Comparison of ENCODE assay signal across 8 cellular contexts in the genomic region with DNA sequence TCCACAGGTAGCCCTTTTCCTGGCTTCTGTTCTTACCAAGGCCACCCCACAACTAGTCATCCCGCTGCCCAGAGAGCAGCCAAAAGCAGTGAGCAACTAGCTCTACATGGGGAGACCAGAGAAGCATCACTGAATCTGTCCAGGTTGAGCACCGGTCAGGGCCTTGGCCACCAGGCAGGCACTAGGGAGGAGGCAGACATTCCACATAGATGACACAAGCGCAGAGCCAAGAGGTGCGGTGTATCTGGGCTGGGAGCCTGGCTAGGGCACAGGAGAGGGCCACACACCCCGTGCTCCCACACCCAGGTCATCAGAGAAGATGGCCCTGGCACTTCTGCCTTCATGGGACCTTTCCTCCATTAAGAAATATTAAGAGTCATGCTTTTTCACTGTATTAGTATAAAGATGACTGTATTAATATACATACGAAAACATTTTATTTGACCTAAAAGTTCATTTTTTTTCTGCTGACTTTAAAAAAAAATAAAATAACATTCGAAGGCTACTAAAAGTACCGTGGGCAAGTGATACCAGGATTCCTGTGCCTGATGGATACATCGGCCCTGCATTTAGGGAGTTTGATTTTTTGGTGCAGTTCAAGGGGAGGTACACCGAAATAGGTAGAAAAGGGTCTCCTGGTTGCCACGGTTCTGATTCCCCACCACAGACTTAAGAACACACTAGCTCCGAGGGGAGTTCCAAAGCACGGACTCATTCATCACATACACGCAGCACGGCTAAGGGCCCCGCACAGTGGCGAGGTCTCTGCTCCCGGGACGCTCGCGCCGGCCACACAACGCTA. TPM values are rescaled to one million over a fixed set of nuclear protein-coding genes. Genes with fewer than 3 reads are reported as not detected.
DNase-seq lines count a peak whose midpoint lies in the region; ATAC-seq, FAIRE-seq and TF ChIP-seq lines count a peak whose summit lies in the region.

No MANE protein-coding gene starts in this region.

- H3K9me3 ChIP-seq in small intestine (ENCODE audit: control insufficient read depth, low read depth), result no peaks in the 10 kb centered on the region

- H3K4me3 ChIP-seq in GM06990 (replicated peaks; ENCODE audit: low read depth, low read length), result peak overlapping the region; percentile 90
- H3K4me3 ChIP-seq in iPS-11a (ENCODE audit: low read depth, low read length), result peak overlapping the region; percentile 91
- peak overlapping the region; percentile 81 to 92 for H3K4me3 ChIP-seq in small intestine (ENCODE audit: low read depth in 1 of 2, low read length in 2 of 2)

- no peaks in the 10 kb centered on the region for H3K27me3 Mint-ChIP-seq in activated naive CD8-positive, alpha-beta T cell

- H3K36me3 Mint-ChIP-seq in activated naive CD8-positive, alpha-beta T cell, result no peaks in the 10 kb centered on the region

- no peak for TF ChIP-seq CTCF in GM06990 (IDR thresholded peaks at IDR 0.05; ENCODE audit: insufficient read depth, low read length, poor library complexity, severe bottlenecking)

- H3K4me1 ChIP-seq in small intestine (ENCODE audit: control insufficient read depth in 2 of 2, insufficient read depth in 1 of 2, low read depth in 1 of 2, low read length in 1 of 2), result peaks cover 10 to 13% of the 10 kb centered on the region in 2 donors

- DNase-seq in GM06990 (ENCODE audit: extremely low read depth, insufficient read length) (no peak), HTR-8/SVneo (ENCODE audit: insufficient read length, low spot score) (peak; percentile 73), small intestine (peak; percentile 89), NCI-H1417 treated with DMSO at 0.1 percent for 48 hours (lab: John Stamatoyannopoulos, UW) (no peak)

- FAIRE-seq in HTR-8/SVneo (lab: Jason Lieb, UNC) (peak; percentile 4), small intestine (lab: Jason Lieb, UNC) (no peak)

- no peaks in the 10 kb centered on the region for H3K36me3 ChIP-seq in GM06990 (ENCODE audit: control insufficient read depth, insufficient read depth, low read length)
- H3K36me3 ChIP-seq in small intestine (ENCODE audit: control insufficient read depth in 2 of 2, insufficient read depth in 2 of 2, low read length in 2 of 2), result no peaks in the 10 kb centered on the region

- peak overlapping the region; percentile 94 to 96 for H3K27ac ChIP-seq in small intestine (ENCODE audit: low read depth in 1 of 2, low read length in 1 of 2)

- peaks cover 63% of the 10 kb centered on the region for H3K4me1 Mint-ChIP-seq in activated naive CD8-positive, alpha-beta T cell (ENCODE audit: low read depth)

- ATAC-seq in HG03039 (IDR thresholded peaks at IDR 0.05; ENCODE audit: unreplicated experiment) (no peak), GM18909 (IDR thresholded peaks at IDR 0.05; ENCODE audit: poor library complexity, unreplicated experiment) (no peak)

- no peaks in the 10 kb centered on the region for H3K9me3 Mint-ChIP-seq in activated naive CD8-positive, alpha-beta T cell (ENCODE audit: low read depth)

- H3K27me3 ChIP-seq in GM06990 (replicated peaks; ENCODE audit: control insufficient read depth, insufficient read depth, low read length) (no peaks in the 10 kb centered on the region), small intestine (ENCODE audit: control insufficient read depth in 2 of 2, insufficient read depth in 2 of 2, low read length in 2 of 2) (no peaks in the 10 kb centered on the region)

- peak overlapping the region; percentile 84 for H3K27ac Mint-ChIP-seq in activated naive CD8-positive, alpha-beta T cell

- WGBS in small intestine, 3 donors, result 8 to 18% (median 11%) methylated on average over 23 of the region's 23 CpGs

- H3K4me3 Mint-ChIP-seq in activated naive CD8-positive, alpha-beta T cell, result peak overlapping the region; percentile 90

RNA-seq across cellular contexts. Expression of gene DGCR2, which starts 1.2 kb away (rescaled TPM):
- 10 to 100 TPM; 14.8 to 52.9 (median 15.1) TPM for polyA plus RNA-seq in small intestine

RNA-seq across cellular contexts. Expression of gene TSSK2, which starts 10.1 kb away (rescaled TPM):
- polyA plus RNA-seq in small intestine, result under 1 TPM in 1 of 3 donors, not detected in 2; 0.04 TPM

RNA-seq across cellular contexts. Expression of gene ESS2, which starts 23.4 kb away (rescaled TPM):
- 10 to 100 TPM; 11.2 to 13.5 (median 11.7) TPM for polyA plus RNA-seq in small intestine

RNA-seq across cellular contexts. Expression of gene GSC2, which starts 29.1 kb away (rescaled TPM):
- not detected for polyA plus RNA-seq in small intestine

RNA-seq across cellular contexts. Expression of gene SLC25A1, which starts 57.5 kb away (rescaled TPM):
- polyA plus RNA-seq in small intestine, result 100 to 1,000 TPM; 116 to 227 (median 127) TPM

Comparison
In these comparisons a context has a peak if more than half of its experiments do, and no peak if none do; other contexts are left out.
1. DNase-seq: peak in HTR-8/SVneo (single experiment) and small intestine (single experiment); none in GM06990 (single experiment) and NCI-H1417 treated with DMSO at 0.1 percent for 48 hours (single experiment).
2. Peak in every context shown above with its lines, with median percentiles within 50 percentile points of each other: H3K4me3 ChIP-seq.